ENCODE assay signal across 9 cellular contexts in genomic region chr7:101941481-101942383, GRCh38.
DNase-seq lines count a peak whose midpoint lies in the region; ATAC-seq and TF ChIP-seq lines count a peak whose summit lies in the region.
"Had no signal": no experiment of that assay in that cellular context is flagged by ENCODE, and none has a peak within 500 bp of the region (broad histone marks: within the 10 kb centered on the region; RNA-seq: fewer than 3 reads in every experiment).

No MANE protein-coding gene starts in this region.

- peak overlapping the region; percentile 62 to 88 (median 84) for H3K27ac ChIP-seq in stomach

- H3K36me3 ChIP-seq in adipocyte (ENCODE audit: control insufficient read depth, insufficient read depth, low read length, severe bottlenecking), result no peaks in the 10 kb centered on the region
- H3K36me3 ChIP-seq in stomach, result no peaks in the 10 kb centered on the region
- H3K36me3 ChIP-seq: HAP-1 had no signal

- peak; percentile 59 for DNase-seq in HCEC 1CT
- peak; percentile 75 for DNase-seq in adipocyte (ENCODE audit: low read depth)
- DNase-seq in left ventricle myocardium superior, result no peak
- peak; percentile 62 for DNase-seq in stomach
- DNase-seq in NCI-H1694 (lab: John Stamatoyannopoulos, UW), result no peak
- no peak for DNase-seq in NCI-H2227 treated with DMSO at 0.1 percent for 48 hours (lab: John Stamatoyannopoulos, UW)
- no peak for DNase-seq in activated T-cell treated with anti-CD3 and anti-CD28 coated beads, Interleukin-2, amount 50 U/mL, for 1 hour

- ATAC-seq in left ventricle myocardium superior, result peak; percentile 57
- no peak for ATAC-seq in GM21360 (IDR thresholded peaks at IDR 0.05; ENCODE audit: unreplicated experiment)

- no peak for TF ChIP-seq POLR2A in stomach (IDR thresholded peaks at IDR 0.05)

- H3K4me1 ChIP-seq in adipocyte (ENCODE audit: control insufficient read depth, insufficient read depth, low read length) (peaks cover 25% of the 10 kb centered on the region), stomach (peaks cover 33 to 82% (median 55%) of the 10 kb centered on the region in 4 donors)
- H3K4me1 ChIP-seq: HAP-1 had no signal

- intact Hi-C loops in left ventricle myocardium superior (cut with micrococcal nuclease) (no loop called here), stomach (cut with DNase I; ENCODE audit: low total_unique reads) (no loop called here)

- no peak for TF ChIP-seq CTCF in stomach (IDR thresholded peaks at IDR 0.05)

- peak overlapping the region; percentile 43 for H3K9ac ChIP-seq in adipocyte (ENCODE audit: low read length)

- H3K9me3 ChIP-seq in adipocyte (ENCODE audit: control insufficient read depth, low read length) (no peaks in the 10 kb centered on the region), stomach (no peaks in the 10 kb centered on the region)
- H3K9me3 ChIP-seq: HAP-1 had no signal

- H3K27me3 ChIP-seq in adipocyte (replicated peaks; ENCODE audit: control insufficient read depth, insufficient read depth, low read length) (no peaks in the 10 kb centered on the region), stomach (no peaks in the 10 kb centered on the region)

- H3K4me3 ChIP-seq in adipocyte (ENCODE audit: low read length) (peak overlapping the region; percentile 16), stomach (no peak overlapping the region)
- H3K4me3 ChIP-seq: HAP-1 had no signal

- WGBS in stomach, 5 donors, result 39 to 59% (median 52%) methylated on average over 12 of the region's 12 CpGs

- TF ChIP-seq EP300 in stomach (IDR thresholded peaks at IDR 0.05), result no peak

Comparison
In these comparisons a context has a peak if more than half of its experiments do, and no peak if none do; other contexts are left out.
1. DNase-seq: peak in HCEC 1CT (single experiment), adipocyte (single experiment) and stomach (single experiment); none in left ventricle myocardium superior (single experiment), NCI-H1694 (single experiment), NCI-H2227 treated with DMSO at 0.1 percent for 48 hours (single experiment) and activated T-cell treated with anti-CD3 and anti-CD28 coated beads, Interleukin-2, amount 50 U/mL, for 1 hour (single experiment).